ENCODE assay signal across 2 cellular contexts in genomic region chr14:89032086-89032649, GRCh38.
TF ChIP-seq lines count a peak whose summit lies in the region.

No MANE protein-coding gene starts in this region.

TF ChIP-seq in HepG2, 621 proteins besides CTCF, POLR2A, EP300 and RAD21 (continued from another document):
- TF ChIP-seq, protein P1, sequence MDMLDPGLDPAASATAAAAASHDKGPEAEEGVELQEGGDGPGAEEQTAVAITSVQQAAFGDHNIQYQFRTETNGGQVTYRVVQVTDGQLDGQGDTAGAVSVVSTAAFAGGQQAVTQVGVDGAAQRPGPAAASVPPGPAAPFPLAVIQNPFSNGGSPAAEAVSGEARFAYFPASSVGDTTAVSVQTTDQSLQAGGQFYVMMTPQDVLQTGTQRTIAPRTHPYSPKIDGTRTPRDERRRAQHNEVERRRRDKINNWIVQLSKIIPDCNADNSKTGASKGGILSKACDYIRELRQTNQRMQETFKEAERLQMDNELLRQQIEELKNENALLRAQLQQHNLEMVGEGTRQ (IDR thresholded peaks at IDR 0.05; ENCODE audit: low read depth, low read length) = 0 out of 2 replicates have a peak, but pooled peaks have one; percentile 48
- TF ChIP-seq, protein P1 (CRISPR knock-in tag; IDR thresholded peaks at IDR 0.05; ENCODE audit: borderline replicate concordance) = peak; percentile 49; the same call in 1 of the 2 replicates
- TF ChIP-seq NFE2 (CRISPR knock-in tag; IDR thresholded peaks at IDR 0.05) = no peak
TF ChIP-seq in HepG2: peak in this region for 4.

TF ChIP-seq in K562, 482 proteins besides CTCF, POLR2A, EP300 and RAD21 (continued from another document):
- TF ChIP-seq NR2C1 (IDR thresholded peaks at IDR 0.05) (peak; percentile 93), NR2C1 (tag; IDR thresholded peaks at IDR 0.05) (peak; percentile 95), NUFIP1 (IDR thresholded peaks at IDR 0.05; ENCODE audit: partially characterized antibody) (no peak), SMC3 (conservative IDR thresholded peaks at IDR 0.05; ENCODE audit: insufficient read depth, low read depth, low read length) (no peak), NR2C2 (CRISPR knock-in tag; IDR thresholded peaks at IDR 0.05) (no peak), NR2C2 (tag; IDR thresholded peaks at IDR 0.05) (peak; percentile 86), BHLHE40 (IDR thresholded peaks at IDR 0.05; ENCODE audit: low read length) (peak; percentile 82), USF1 (CRISPR knock-in tag; IDR thresholded peaks at IDR 0.05) (peak; percentile 87), U2AF2 (optimal IDR thresholded peaks at IDR 0.05; ENCODE audit: low read depth, low read length) (no peak), L3MBTL2 (IDR thresholded peaks at IDR 0.05) (peak; percentile 32; the same call in 1 of the 2 replicates), SMARCA4 (IDR thresholded peaks at IDR 0.05) (no peak), BRD4 (IDR thresholded peaks at IDR 0.05) (no peak), PHF20 (IDR thresholded peaks at IDR 0.05; ENCODE audit: partially characterized antibody) (peak; percentile 64), DIDO1 (tag; IDR thresholded peaks at IDR 0.05; ENCODE audit: low read depth) (0 out of 2 replicates have a peak, but pooled peaks have one; percentile 53), SAFB2 (IDR thresholded peaks at IDR 0.05; ENCODE audit: borderline replicate concordance, low read depth, low read length, severe bottlenecking) (no peak), EHMT2 (IDR thresholded peaks at IDR 0.05) (peak; percentile 49; the same call in 1 of the 2 replicates), ELF1 (tag; IDR thresholded peaks at IDR 0.05) (peak; percentile 53), CBFA2T2 (conservative IDR thresholded peaks at IDR 0.05) (peak; percentile 48; the same call in 1 of the 2 replicates)
- TF ChIP-seq, protein P2, sequence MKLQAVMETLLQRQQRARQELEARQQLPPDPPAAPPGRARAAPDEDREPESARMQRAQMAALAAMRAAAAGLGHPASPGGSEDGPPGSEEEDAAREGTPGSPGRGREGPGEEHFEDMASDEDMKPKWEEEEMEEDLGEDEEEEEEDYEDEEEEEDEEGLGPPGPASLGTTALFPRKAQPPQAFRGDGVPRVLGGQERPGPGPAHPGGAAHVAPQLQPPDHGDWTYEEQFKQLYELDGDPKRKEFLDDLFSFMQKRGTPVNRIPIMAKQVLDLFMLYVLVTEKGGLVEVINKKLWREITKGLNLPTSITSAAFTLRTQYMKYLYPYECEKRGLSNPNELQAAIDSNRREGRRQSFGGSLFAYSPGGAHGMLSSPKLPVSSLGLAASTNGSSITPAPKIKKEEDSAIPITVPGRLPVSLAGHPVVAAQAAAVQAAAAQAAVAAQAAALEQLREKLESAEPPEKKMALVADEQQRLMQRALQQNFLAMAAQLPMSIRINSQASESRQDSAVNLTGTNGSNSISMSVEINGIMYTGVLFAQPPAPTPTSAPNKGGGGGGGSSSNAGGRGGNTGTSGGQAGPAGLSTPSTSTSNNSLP (IDR thresholded peaks at IDR 0.05; ENCODE audit: borderline replicate concordance, low read depth, low read length) = no peak
- TF ChIP-seq, protein P3, sequence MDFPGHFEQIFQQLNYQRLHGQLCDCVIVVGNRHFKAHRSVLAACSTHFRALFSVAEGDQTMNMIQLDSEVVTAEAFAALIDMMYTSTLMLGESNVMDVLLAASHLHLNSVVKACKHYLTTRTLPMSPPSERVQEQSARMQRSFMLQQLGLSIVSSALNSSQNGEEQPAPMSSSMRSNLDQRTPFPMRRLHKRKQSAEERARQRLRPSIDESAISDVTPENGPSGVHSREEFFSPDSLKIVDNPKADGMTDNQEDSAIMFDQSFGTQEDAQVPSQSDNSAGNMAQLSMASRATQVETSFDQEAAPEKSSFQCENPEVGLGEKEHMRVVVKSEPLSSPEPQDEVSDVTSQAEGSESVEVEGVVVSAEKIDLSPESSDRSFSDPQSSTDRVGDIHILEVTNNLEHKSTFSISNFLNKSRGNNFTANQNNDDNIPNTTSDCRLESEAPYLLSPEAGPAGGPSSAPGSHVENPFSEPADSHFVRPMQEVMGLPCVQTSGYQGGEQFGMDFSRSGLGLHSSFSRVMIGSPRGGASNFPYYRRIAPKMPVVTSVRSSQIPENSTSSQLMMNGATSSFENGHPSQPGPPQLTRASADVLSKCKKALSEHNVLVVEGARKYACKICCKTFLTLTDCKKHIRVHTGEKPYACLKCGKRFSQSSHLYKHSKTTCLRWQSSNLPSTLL (IDR thresholded peaks at IDR 0.05) = no peak
- TF ChIP-seq, protein P4, sequence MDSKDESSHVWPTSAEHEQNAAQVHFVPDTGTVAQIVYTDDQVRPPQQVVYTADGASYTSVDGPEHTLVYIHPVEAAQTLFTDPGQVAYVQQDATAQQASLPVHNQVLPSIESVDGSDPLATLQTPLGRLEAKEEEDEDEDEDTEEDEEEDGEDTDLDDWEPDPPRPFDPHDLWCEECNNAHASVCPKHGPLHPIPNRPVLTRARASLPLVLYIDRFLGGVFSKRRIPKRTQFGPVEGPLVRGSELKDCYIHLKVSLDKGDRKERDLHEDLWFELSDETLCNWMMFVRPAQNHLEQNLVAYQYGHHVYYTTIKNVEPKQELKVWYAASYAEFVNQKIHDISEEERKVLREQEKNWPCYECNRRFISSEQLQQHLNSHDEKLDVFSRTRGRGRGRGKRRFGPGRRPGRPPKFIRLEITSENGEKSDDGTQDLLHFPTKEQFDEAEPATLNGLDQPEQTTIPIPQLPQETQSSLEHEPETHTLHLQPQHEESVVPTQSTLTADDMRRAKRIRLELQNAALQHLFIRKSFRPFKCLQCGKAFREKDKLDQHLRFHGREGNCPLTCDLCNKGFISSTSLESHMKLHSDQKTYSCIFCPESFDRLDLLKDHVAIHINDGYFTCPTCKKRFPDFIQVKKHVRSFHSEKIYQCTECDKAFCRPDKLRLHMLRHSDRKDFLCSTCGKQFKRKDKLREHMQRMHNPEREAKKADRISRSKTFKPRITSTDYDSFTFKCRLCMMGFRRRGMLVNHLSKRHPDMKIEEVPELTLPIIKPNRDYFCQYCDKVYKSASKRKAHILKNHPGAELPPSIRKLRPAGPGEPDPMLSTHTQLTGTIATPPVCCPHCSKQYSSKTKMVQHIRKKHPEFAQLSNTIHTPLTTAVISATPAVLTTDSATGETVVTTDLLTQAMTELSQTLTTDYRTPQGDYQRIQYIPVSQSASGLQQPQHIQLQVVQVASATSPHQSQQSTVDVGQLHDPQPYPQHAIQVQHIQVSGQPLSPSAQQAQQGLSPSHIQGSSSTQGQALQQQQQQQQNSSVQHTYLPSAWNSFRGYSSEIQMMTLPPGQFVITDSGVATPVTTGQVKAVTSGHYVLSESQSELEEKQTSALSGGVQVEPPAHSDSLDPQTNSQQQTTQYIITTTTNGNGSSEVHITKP (IDR thresholded peaks at IDR 0.05; ENCODE audit: partially characterized antibody) = peak; percentile 78
- TF ChIP-seq, protein P5, sequence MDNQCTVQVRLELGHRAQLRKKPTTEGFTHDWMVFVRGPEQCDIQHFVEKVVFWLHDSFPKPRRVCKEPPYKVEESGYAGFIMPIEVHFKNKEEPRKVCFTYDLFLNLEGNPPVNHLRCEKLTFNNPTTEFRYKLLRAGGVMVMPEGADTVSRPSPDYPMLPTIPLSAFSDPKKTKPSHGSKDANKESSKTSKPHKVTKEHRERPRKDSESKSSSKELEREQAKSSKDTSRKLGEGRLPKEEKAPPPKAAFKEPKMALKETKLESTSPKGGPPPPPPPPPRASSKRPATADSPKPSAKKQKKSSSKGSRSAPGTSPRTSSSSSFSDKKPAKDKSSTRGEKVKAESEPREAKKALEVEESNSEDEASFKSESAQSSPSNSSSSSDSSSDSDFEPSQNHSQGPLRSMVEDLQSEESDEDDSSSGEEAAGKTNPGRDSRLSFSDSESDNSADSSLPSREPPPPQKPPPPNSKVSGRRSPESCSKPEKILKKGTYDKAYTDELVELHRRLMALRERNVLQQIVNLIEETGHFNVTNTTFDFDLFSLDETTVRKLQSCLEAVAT (IDR thresholded peaks at IDR 0.05) = no peak
- TF ChIP-seq, protein P1 (CRISPR knock-in tag; IDR thresholded peaks at IDR 0.05) = peak; percentile 94
- TF ChIP-seq, protein P6, sequence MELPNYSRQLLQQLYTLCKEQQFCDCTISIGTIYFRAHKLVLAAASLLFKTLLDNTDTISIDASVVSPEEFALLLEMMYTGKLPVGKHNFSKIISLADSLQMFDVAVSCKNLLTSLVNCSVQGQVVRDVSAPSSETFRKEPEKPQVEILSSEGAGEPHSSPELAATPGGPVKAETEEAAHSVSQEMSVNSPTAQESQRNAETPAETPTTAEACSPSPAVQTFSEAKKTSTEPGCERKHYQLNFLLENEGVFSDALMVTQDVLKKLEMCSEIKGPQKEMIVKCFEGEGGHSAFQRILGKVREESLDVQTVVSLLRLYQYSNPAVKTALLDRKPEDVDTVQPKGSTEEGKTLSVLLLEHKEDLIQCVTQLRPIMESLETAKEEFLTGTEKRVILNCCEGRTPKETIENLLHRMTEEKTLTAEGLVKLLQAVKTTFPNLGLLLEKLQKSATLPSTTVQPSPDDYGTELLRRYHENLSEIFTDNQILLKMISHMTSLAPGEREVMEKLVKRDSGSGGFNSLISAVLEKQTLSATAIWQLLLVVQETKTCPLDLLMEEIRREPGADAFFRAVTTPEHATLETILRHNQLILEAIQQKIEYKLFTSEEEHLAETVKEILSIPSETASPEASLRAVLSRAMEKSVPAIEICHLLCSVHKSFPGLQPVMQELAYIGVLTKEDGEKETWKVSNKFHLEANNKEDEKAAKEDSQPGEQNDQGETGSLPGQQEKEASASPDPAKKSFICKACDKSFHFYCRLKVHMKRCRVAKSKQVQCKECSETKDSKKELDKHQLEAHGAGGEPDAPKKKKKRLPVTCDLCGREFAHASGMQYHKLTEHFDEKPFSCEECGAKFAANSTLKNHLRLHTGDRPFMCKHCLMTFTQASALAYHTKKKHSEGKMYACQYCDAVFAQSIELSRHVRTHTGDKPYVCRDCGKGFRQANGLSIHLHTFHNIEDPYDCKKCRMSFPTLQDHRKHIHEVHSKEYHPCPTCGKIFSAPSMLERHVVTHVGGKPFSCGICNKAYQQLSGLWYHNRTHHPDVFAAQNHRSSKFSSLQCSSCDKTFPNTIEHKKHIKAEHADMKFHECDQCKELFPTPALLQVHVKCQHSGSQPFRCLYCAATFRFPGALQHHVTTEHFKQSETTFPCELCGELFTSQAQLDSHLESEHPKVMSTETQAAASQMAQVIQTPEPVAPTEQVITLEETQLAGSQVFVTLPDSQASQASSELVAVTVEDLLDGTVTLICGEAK (IDR thresholded peaks at IDR 0.05) = peak; percentile 75
- TF ChIP-seq, protein P6 (CRISPR knock-in tag; IDR thresholded peaks at IDR 0.05) = no peak
